Comparison of ENCODE assay signal across 7 cellular contexts in the genomic region with DNA sequence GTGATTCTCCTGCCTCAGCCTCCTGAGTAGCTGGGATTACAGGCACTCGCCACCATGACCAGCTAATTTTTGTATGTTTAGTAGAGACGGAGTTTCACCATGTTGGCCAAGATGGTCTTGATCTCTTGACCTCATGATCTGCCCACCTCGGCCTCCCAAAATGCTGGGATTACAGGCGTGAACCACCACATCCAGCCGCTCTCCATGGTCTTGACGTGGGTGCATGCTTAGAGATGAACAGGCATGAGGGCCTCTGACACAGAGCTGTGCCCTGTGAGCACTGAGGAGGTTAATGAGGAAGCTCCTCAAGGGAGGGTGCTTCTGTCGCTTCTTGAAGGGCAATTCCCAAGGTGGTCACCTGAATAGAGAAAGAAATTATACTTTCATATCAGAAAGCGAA. TPM values are rescaled to one million over a fixed set of nuclear protein-coding genes. Genes with fewer than 3 reads are reported as not detected.
DNase-seq lines count a peak whose midpoint lies in the region; ATAC-seq and TF ChIP-seq lines count a peak whose summit lies in the region.
"Not testable (repeated sequence)": the region's sequence is repeated elsewhere in the genome, so short reads cannot be mapped to it uniquely, and the experiment has no call there.

No MANE protein-coding gene starts in this region.

- not testable (repeated sequence) for H3K4me1 ChIP-seq in CD4-positive, alpha-beta memory T cell (ENCODE audit: insufficient read depth, low read length); HEK293 (ENCODE audit: control insufficient read depth, insufficient read depth, low read length); endodermal cell (ENCODE audit: control insufficient read depth, insufficient read depth, low read length); cardiac muscle cell (ENCODE audit: low read depth)

- H3K27me3 ChIP-seq in CD4-positive, alpha-beta memory T cell (ENCODE audit: insufficient read depth, low read length); endodermal cell (ENCODE audit: control insufficient read depth, insufficient read depth, low read length, poor library complexity, severe bottlenecking); cardiac muscle cell: not testable (repeated sequence)

- H3K27ac Mint-ChIP-seq in CD4-positive, alpha-beta memory T cell: peak overlapping the region in 6 of 7 donors; percentile 12 to 77 (median 58)
- H3K27ac Mint-ChIP-seq in T-helper 17 cell (peak overlapping the region; percentile 51), endodermal cell (peak overlapping the region; percentile 37), memory B cell (peak overlapping the region; percentile 38)
- peak overlapping the region; percentile 40 for H3K27ac Mint-ChIP-seq in activated T-cell treated with anti-CD3 and anti-CD28 coated beads, Interleukin-2, amount 50 U/mL, for 24 hours

- not testable (repeated sequence) for TF ChIP-seq CTCF in HEK293 (tag by site-specific recombination; IDR thresholded peaks at IDR 0.05); endodermal cell (conservative IDR thresholded peaks at IDR 0.05); cardiac muscle cell (IDR thresholded peaks at IDR 0.05; ENCODE audit: low read depth, low read length)

- H3K4me3 Mint-ChIP-seq in CD4-positive, alpha-beta memory T cell; T-helper 17 cell; activated T-cell treated with anti-CD3 and anti-CD28 coated beads, Interleukin-2, amount 50 U/mL, for 24 hours; endodermal cell; memory B cell: not testable (repeated sequence)

- POLR2A ChIA-PET in CD4-positive, alpha-beta memory T cell (lab: Charles Lee; ENCODE audit: partially characterized antibody): interaction anchor here (0.6 to 26.9 kb wide), 6 partner anchors 12 to 150 kb away, joined by 3 to 711 read pairs (median 6); partner anchors contain the start of genes HNRNPUL1 and TGFB1
- POLR2A ChIA-PET in HEK293 (lab: Yijun Ruan, JAX): interaction anchor here (0.5 kb wide), 1 partner anchor 590 kb away, joined by 5 read pairs; no protein-coding TSS in a partner anchor

- not testable (repeated sequence) for H3K27me3 Mint-ChIP-seq in CD4-positive, alpha-beta memory T cell; T-helper 17 cell; activated T-cell treated with anti-CD3 and anti-CD28 coated beads, Interleukin-2, amount 50 U/mL, for 24 hours; endodermal cell (ENCODE audit: insufficient read depth); memory B cell

- not testable (repeated sequence) for H3K4me3 ChIP-seq in CD4-positive, alpha-beta memory T cell (ENCODE audit: low read length in 2 of 2); HEK293 (ENCODE audit: low read depth, low read length); endodermal cell (ENCODE audit: low read length); cardiac muscle cell

- H3K9me3 ChIP-seq in CD4-positive, alpha-beta memory T cell (ENCODE audit: control insufficient read depth in 1 of 2, low read length in 2 of 2); HEK293 (ENCODE audit: control insufficient read depth, insufficient read depth, low read depth, low read length); T-helper 17 cell (ENCODE audit: control insufficient read depth, low read length, poor library complexity, severe bottlenecking); endodermal cell (ENCODE audit: control insufficient read depth, low read length); cardiac muscle cell (ENCODE audit: low read depth): not testable (repeated sequence)

- peaks cover 11 to 20% (median 14%) of the 10 kb centered on the region in 4 donors for H3K4me1 Mint-ChIP-seq in CD4-positive, alpha-beta memory T cell
- not testable (repeated sequence) for H3K4me1 Mint-ChIP-seq in T-helper 17 cell, endodermal cell, memory B cell
- H3K4me1 Mint-ChIP-seq in activated T-cell treated with anti-CD3 and anti-CD28 coated beads, Interleukin-2, amount 50 U/mL, for 24 hours (ENCODE audit: low read depth): peaks cover 10% of the 10 kb centered on the region

- CTCF ChIA-PET in CD4-positive, alpha-beta memory T cell (lab: Charles Lee; ENCODE audit: partially characterized antibody): interaction anchor here (1.4 kb wide), 1 partner anchor 25 kb away, joined by 4 read pairs; the partner anchor contains the start of gene HNRNPUL1
- CTCF ChIA-PET in HEK293 (lab: Yijun Ruan, JAX): interaction anchor here (0.7 to 12.7 kb wide), 3 partner anchors 17 to 531 kb away, joined by 4 to 120 read pairs (median 8); no protein-coding TSS in a partner anchor

- H3K9me3 Mint-ChIP-seq in CD4-positive, alpha-beta memory T cell; activated T-cell treated with anti-CD3 and anti-CD28 coated beads, Interleukin-2, amount 50 U/mL, for 24 hours; endodermal cell; memory B cell: not testable (repeated sequence)

- H3K36me3 ChIP-seq in CD4-positive, alpha-beta memory T cell (ENCODE audit: insufficient read depth, low read length): peaks cover 83% of the 10 kb centered on the region
- H3K36me3 ChIP-seq in HEK293 (ENCODE audit: control insufficient read depth in 2 of 2, insufficient read depth in 1 of 2, low read length in 2 of 2) (peaks cover 95 to 100% of the 10 kb centered on the region in 2 experiments), endodermal cell (ENCODE audit: control insufficient read depth, insufficient read depth, low read length) (peaks cover 91% of the 10 kb centered on the region), cardiac muscle cell (peaks cover 69% of the 10 kb centered on the region)

- not testable (repeated sequence) for H3K27ac ChIP-seq in CD4-positive, alpha-beta memory T cell (ENCODE audit: low read depth, low read length); HEK293 (ENCODE audit: extremely low read depth, low read depth, low read length); endodermal cell (ENCODE audit: low read depth, low read length)
- peak overlapping the region; percentile 28 for H3K27ac ChIP-seq in cardiac muscle cell

- not testable (repeated sequence) for H3K9ac ChIP-seq in endodermal cell (ENCODE audit: extremely low read depth, low read length, poor library complexity, severe bottlenecking)

- DNase-seq in CD4-positive, alpha-beta memory T cell; T-helper 17 cell; activated T-cell treated with anti-CD3 and anti-CD28 coated beads, Interleukin-2, amount 50 U/mL, for 24 hours; endodermal cell; cardiac muscle cell (ENCODE audit: low read depth in 1 of 2, low spot score in 1 of 2); memory B cell (ENCODE audit: low spot score in 2 of 2): not testable (repeated sequence)

- intact Hi-C loops in CD4-positive, alpha-beta memory T cell (cut with micrococcal nuclease): loop anchor here (2.0 kb wide), 1 partner anchor 19 kb away; no protein-coding TSS in a partner anchor

- not testable (repeated sequence) for ATAC-seq in T-helper 17 cell; memory B cell (ENCODE audit: low read depth)

- 89 to 94% methylated on average over 8 of the region's 8 CpGs for WGBS in endodermal cell (ENCODE audit: insufficient coverage in 1 of 2, insufficient read length in 1 of 2), 2 experiments

- H3K36me3 Mint-ChIP-seq in CD4-positive, alpha-beta memory T cell: peaks cover 55 to 85% of the 10 kb centered on the region in 2 donors
- H3K36me3 Mint-ChIP-seq in T-helper 17 cell (ENCODE audit: low read depth): not testable (repeated sequence)
- H3K36me3 Mint-ChIP-seq in activated T-cell treated with anti-CD3 and anti-CD28 coated beads, Interleukin-2, amount 50 U/mL, for 24 hours (ENCODE audit: low read depth): peaks cover 99% of the 10 kb centered on the region
- H3K36me3 Mint-ChIP-seq in endodermal cell (ENCODE audit: low read depth): peaks cover 86% of the 10 kb centered on the region
- H3K36me3 Mint-ChIP-seq in memory B cell: peaks cover 30% of the 10 kb centered on the region

RNA-seq across cellular contexts. Expression of gene CCDC97, which starts 20.2 kb away (rescaled TPM):
- total RNA-seq in CD4-positive, alpha-beta memory T cell: 10 to 100 TPM; 56.4 to 61.4 TPM
- 10 to 100 TPM; 23.2 to 32.3 TPM for polyA plus RNA-seq in CD4-positive, alpha-beta memory T cell
- total RNA-seq in T-helper 17 cell: 10 to 100 TPM; 34.7 to 35.4 TPM
- total RNA-seq in endodermal cell: 10 to 100 TPM; 38.4 to 44.6 TPM
- polyA plus RNA-seq in endodermal cell (2013, experiment 1 of 2): 33.6 TPM
- 29.5 TPM for polyA plus RNA-seq in endodermal cell (2013, experiment 2 of 2)
- 24.6 and 25.2 TPM in 2 replicates for total RNA-seq in cardiac muscle cell
- polyA plus RNA-seq in cardiac muscle cell: 29.7 and 32.4 TPM in 2 replicates

RNA-seq across cellular contexts. Expression of gene HNRNPUL1, which starts 25.6 kb away (rescaled TPM):
- total RNA-seq in CD4-positive, alpha-beta memory T cell: 100 to 1,000 TPM; 300 TPM
- polyA plus RNA-seq in CD4-positive, alpha-beta memory T cell: 100 to 1,000 TPM in 1 of 2 donors, 10 to 100 TPM in 1; 37.8 to 110 TPM
- 100 to 1,000 TPM; 316 to 329 TPM for total RNA-seq in T-helper 17 cell
- total RNA-seq in endodermal cell: 100 to 1,000 TPM; 211 to 225 TPM
- 216 TPM for polyA plus RNA-seq in endodermal cell (2013, experiment 1 of 2)
- 207 TPM for polyA plus RNA-seq in endodermal cell (2013, experiment 2 of 2)
- 159 and 195 TPM in 2 replicates for total RNA-seq in cardiac muscle cell
- polyA plus RNA-seq in cardiac muscle cell: 148 and 216 TPM in 2 replicates
